8 cellular contexts compared by ENCODE assay signal in the genomic region with DNA sequence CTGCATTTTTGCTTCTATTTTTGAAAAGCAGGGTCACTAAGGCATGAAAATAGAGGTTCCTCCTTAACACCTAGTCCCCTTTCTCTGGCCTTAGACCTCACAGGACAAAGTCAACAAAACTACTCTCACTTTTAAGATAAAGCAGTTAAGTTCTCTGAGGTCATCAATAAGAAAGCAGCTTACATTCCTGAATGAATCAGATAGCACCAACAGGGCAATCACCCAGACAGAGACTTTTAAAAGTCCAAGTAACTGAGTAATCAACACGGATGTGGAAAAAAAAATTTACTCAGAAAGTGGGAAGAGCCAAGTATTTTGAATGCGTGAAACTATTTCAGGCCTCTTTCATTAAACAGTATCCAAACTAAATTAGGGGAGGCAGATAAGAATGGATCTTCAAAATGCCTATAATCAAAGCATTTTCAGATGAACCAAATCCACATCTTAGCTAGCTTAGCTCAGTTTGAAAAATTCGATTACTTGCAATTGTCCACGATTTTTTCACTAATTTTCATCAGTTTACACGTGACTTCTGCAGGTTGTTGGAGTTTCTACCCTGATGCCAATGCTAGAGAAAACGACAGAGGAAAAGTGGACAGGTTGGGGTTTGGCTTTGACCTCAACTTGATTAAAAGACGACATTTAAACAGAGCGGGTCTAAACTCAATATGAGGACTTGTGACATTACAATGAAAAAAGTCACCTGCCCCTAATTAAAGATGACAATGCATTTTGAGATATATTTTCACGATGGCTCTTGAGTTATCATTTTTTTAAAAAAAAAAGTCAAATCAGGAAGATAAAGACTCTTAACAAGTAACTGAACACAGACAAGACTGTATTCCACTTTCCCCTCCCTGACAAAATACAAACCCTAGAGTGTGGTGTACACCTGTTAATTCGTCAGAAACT.
DNase-seq lines count a peak whose midpoint lies in the region; ATAC-seq and TF ChIP-seq lines count a peak whose summit lies in the region.

No MANE protein-coding gene starts in this region.

- no peak for ATAC-seq in GM19395 (IDR thresholded peaks at IDR 0.05; ENCODE audit: unreplicated experiment)
- ATAC-seq in HG03469 (IDR thresholded peaks at IDR 0.05; ENCODE audit: unreplicated experiment), result no peak

- peak overlapping the region; percentile 74 for H3K4me3 ChIP-seq in ACC112 (ENCODE audit: low read depth, low read length)
- peak overlapping the region; percentile 75 for H3K4me3 ChIP-seq in HUES6 (ENCODE audit: low read depth, low read length)
- peak overlapping the region; percentile 78 for H3K4me3 ChIP-seq in coronary artery
- H3K4me3 ChIP-seq in muscle layer of colon (ENCODE audit: low read depth in 1 of 2, low read length in 2 of 2), result peak overlapping the region; percentile 68

- DNase-seq in coronary artery (ENCODE audit: low spot score) (no peak), NCI-H1417 treated with DMSO at 0.1 percent for 48 hours (lab: John Stamatoyannopoulos, UW) (no peak)
- DNase-seq in effector CD4-positive, alpha-beta T cell, result no peak

- H3K9me3 ChIP-seq in HUES6 (ENCODE audit: control insufficient read depth, insufficient read depth, low read depth, low read length) (no peaks in the 10 kb centered on the region), muscle layer of colon (ENCODE audit: low read length) (no peaks in the 10 kb centered on the region)

- no peak overlapping the region for H3K27ac ChIP-seq in ACC112 (ENCODE audit: low read depth, low read length)
- H3K27ac ChIP-seq in HUES6 (ENCODE audit: low read depth, low read length), result no peak overlapping the region
- peak overlapping the region; percentile 30 to 65 for H3K27ac ChIP-seq in coronary artery
- H3K27ac ChIP-seq in muscle layer of colon (ENCODE audit: low read depth, low read length), result peak overlapping the region; percentile 80

- TF ChIP-seq CTCF in coronary artery (IDR thresholded peaks at IDR 0.05), result no peak

- no peak overlapping the region for H2AFZ ChIP-seq in ACC112 (ENCODE audit: low read length, unreplicated experiment)

- H3K9ac ChIP-seq in HUES6 (ENCODE audit: low read length) (no peak overlapping the region), muscle layer of colon (ENCODE audit: low read length) (peak overlapping the region; percentile 70)

- H3K4me1 ChIP-seq in ACC112 (ENCODE audit: control insufficient read depth, insufficient read depth, low read length, unreplicated experiment), result peaks cover 13% of the 10 kb centered on the region
- peaks cover 21% of the 10 kb centered on the region for H3K4me1 ChIP-seq in HUES6 (ENCODE audit: control insufficient read depth, insufficient read depth, low read length)
- H3K4me1 ChIP-seq in muscle layer of colon (ENCODE audit: insufficient read depth, low read length), result peaks cover 7% of the 10 kb centered on the region

- no peaks in the 10 kb centered on the region for H3K36me3 ChIP-seq in ACC112 (ENCODE audit: insufficient read depth, low read length)
- H3K36me3 ChIP-seq in HUES6 (ENCODE audit: control insufficient read depth, insufficient read depth, low read length), result no peaks in the 10 kb centered on the region
- no peaks in the 10 kb centered on the region for H3K36me3 ChIP-seq in muscle layer of colon (ENCODE audit: insufficient read depth, low read length)

- H3K27me3 ChIP-seq in ACC112 (ENCODE audit: insufficient read depth, low read length), result peaks cover 6% of the 10 kb centered on the region
- peaks cover 38% of the 10 kb centered on the region for H3K27me3 ChIP-seq in HUES6 (ENCODE audit: control insufficient read depth, insufficient read depth, low read length)
- H3K27me3 ChIP-seq in muscle layer of colon (ENCODE audit: control insufficient read depth in 1 of 2, insufficient read depth in 2 of 2, low read length in 2 of 2), result no peaks in the 10 kb centered on the region

- no peaks in the 10 kb centered on the region for H3K79me2 ChIP-seq in ACC112 (ENCODE audit: control insufficient read depth, insufficient read depth, low read length, unreplicated experiment)

Comparison
In these comparisons a context has a peak if more than half of its experiments do, and no peak if none do; other contexts are left out.
1. H3K27ac ChIP-seq: peak in coronary artery (2 of 2) and muscle layer of colon (single experiment); none in ACC112 (single experiment) and HUES6 (single experiment).
2. Peak in every context shown above with its lines, with median percentiles within 50 percentile points of each other: H3K4me3 ChIP-seq.